In genomic region chr17:77437017-77437416, GRCh38 we compare ENCODE assay signal across 8 cellular contexts.
A peak's percentile ranks its signal among the peaks of the same experiment; 100 is the strongest.
DNase-seq lines count a peak whose midpoint lies in the region; ATAC-seq and TF ChIP-seq lines count a peak whose summit lies in the region.

No MANE protein-coding gene starts in this region.

- 30% methylated on average over 2 of the region's 10 CpGs for whole genome bisulfite sequencing in right lobe of liver (ENCODE audit: insufficient coverage, low coverage, low lambda C conversion rate, missing lambda C conversion rate)

- H3K9me3 ChIP-seq in BLaER1 treated with 17β-estradiol and CSF1 and Interleukin-3, amounts not matched to agents 10 nM and 100 nM (replicated peaks in 1 of 11): no peaks in the 10 kb centered on the region
- no peaks in the 10 kb centered on the region for H3K9me3 ChIP-seq in MG63
- no peaks in the 10 kb centered on the region for H3K9me3 ChIP-seq in right lobe of liver

- H3K4me1 ChIP-seq in BLaER1 treated with 17β-estradiol and CSF1 and Interleukin-3, amounts not matched to agents 10 nM and 100 nM: peaks cover 94 to 100% (median 100%) of the 10 kb centered on the region in 10 experiments
- H3K4me1 ChIP-seq in right lobe of liver: peaks cover 0 to 36% (median 5%) of the 10 kb centered on the region in 4 donors

- CTCF ChIA-PET in GM10248 (lab: Yijun Ruan, JAX): interaction anchor here (1.5 to 10.6 kb wide), 3 partner anchors 10 to 58 kb away, joined by 3 to 175 read pairs (median 26); no protein-coding TSS in a partner anchor

- ATAC-seq in activated naive CD8-positive, alpha-beta T cell treated with anti-CD3 and anti-CD28 coated beads, Interleukin-2, amount 10 ng/mL, durations not matched to agents 7 days and 5 days (ENCODE audit: low read depth): no peak
- ATAC-seq in right lobe of liver (peak; percentile 1 to 21 (median 12)), HG03469 (IDR thresholded peaks at IDR 0.05; ENCODE audit: unreplicated experiment) (no peak)

- H3K4me2 ChIP-seq in BLaER1 treated with 17β-estradiol and CSF1 and Interleukin-3, amounts not matched to agents 10 nM and 100 nM: peak overlapping the region; percentile 90 to 100 (median 98)

- peak; percentile 77 for DNase-seq in MG63
- DNase-seq in activated naive CD8-positive, alpha-beta T cell treated with anti-CD3 and anti-CD28 coated beads, Interleukin-2, amount 10 ng/mL, durations not matched to agents 7 days and 5 days: no peak
- DNase-seq in right lobe of liver: peak in 1 of 3 donors; percentile 50
- no peak for DNase-seq in GM10248 (ENCODE audit: extremely low spot score)
- no peak for DNase-seq in SHP77 treated with DMSO at 0.1 percent for 48 hours (lab: John Stamatoyannopoulos, UW)
- no peak for DNase-seq in NCI-H128 (lab: John Stamatoyannopoulos, UW; ENCODE audit: unreplicated experiment)

- intact Hi-C loops in right lobe of liver (cut with DNase I): loop anchor here in 1 of 2 donors (5.0 kb wide), 1 partner anchor 55 kb away; no protein-coding TSS in a partner anchor

- peak overlapping the region; percentile 21 to 95 (median 86); a peak in 19 of 22 replicates for H3K9ac ChIP-seq in BLaER1 treated with 17β-estradiol and CSF1 and Interleukin-3, amounts not matched to agents 10 nM and 100 nM

- H3K36me3 ChIP-seq in BLaER1 treated with 17β-estradiol and CSF1 and Interleukin-3, amounts not matched to agents 10 nM and 100 nM: peaks cover 0 to 13% (median 0%) of the 10 kb centered on the region in 11 experiments; a peak in 5 of 22 replicates
- H3K36me3 ChIP-seq in MG63 (peaks cover 84% of the 10 kb centered on the region), right lobe of liver (no peaks in the 10 kb centered on the region)

- H3K27ac Mint-ChIP-seq in activated naive CD8-positive, alpha-beta T cell treated with anti-CD3 and anti-CD28 coated beads, Interleukin-2, amount 10 ng/mL, durations not matched to agents 7 days and 5 days: peak overlapping the region; percentile 93

- TF ChIP-seq CTCF in right lobe of liver (IDR thresholded peaks at IDR 0.05) (no peak), GM10248 (IDR thresholded peaks at IDR 0.05; ENCODE audit: control extremely low read depth, extremely low read depth, low read depth, missing control alignments) (no peak)

- H3K4me1 Mint-ChIP-seq in activated naive CD8-positive, alpha-beta T cell treated with anti-CD3 and anti-CD28 coated beads, Interleukin-2, amount 10 ng/mL, durations not matched to agents 7 days and 5 days: peaks cover 72% of the 10 kb centered on the region

- H3K27me3 ChIP-seq in BLaER1 treated with 17β-estradiol and CSF1 and Interleukin-3, amounts not matched to agents 10 nM and 100 nM: peaks cover 0 to 8% (median 0%) of the 10 kb centered on the region in 11 experiments; a peak in 3 of 22 replicates
- H3K27me3 ChIP-seq in MG63 (no peaks in the 10 kb centered on the region), right lobe of liver (no peaks in the 10 kb centered on the region)

- peaks cover 23% of the 10 kb centered on the region for H3K36me3 Mint-ChIP-seq in activated naive CD8-positive, alpha-beta T cell treated with anti-CD3 and anti-CD28 coated beads, Interleukin-2, amount 10 ng/mL, durations not matched to agents 7 days and 5 days

- TF ChIP-seq POLR2A in right lobe of liver (IDR thresholded peaks at IDR 0.05): no peak

- POLR2A ChIA-PET in activated naive CD8-positive, alpha-beta T cell treated with anti-CD3 and anti-CD28 coated beads, Interleukin-2, amount 10 ng/mL, durations not matched to agents 7 days and 5 days (lab: Charles Lee): interaction anchor here (1.1 to 14.3 kb wide), 7 partner anchors 14 to 63 kb away, joined by 3 to 241 read pairs (median 5); no protein-coding TSS in a partner anchor
- POLR2A ChIA-PET in GM10248 (lab: Yijun Ruan, JAX): no interaction called here

- no peaks in the 10 kb centered on the region for H3K27me3 Mint-ChIP-seq in activated naive CD8-positive, alpha-beta T cell treated with anti-CD3 and anti-CD28 coated beads, Interleukin-2, amount 10 ng/mL, durations not matched to agents 7 days and 5 days

- H4K20me1 ChIP-seq in BLaER1 treated with 17β-estradiol and CSF1 and Interleukin-3, amounts not matched to agents 10 nM and 100 nM: peaks cover 0 to 100% (median 12%) of the 10 kb centered on the region in 11 experiments; a peak in 11 of 22 replicates

- H3K4me3 ChIP-seq in BLaER1 treated with 17β-estradiol and CSF1 and Interleukin-3, amounts not matched to agents 10 nM and 100 nM: peak overlapping the region in 9 of 10 experiments; percentile 23 to 55 (median 50); a peak in 15 of 20 replicates
- H3K4me3 ChIP-seq in MG63 (no peak overlapping the region), right lobe of liver (no peak overlapping the region)

- no peaks in the 10 kb centered on the region for H3K9me3 Mint-ChIP-seq in activated naive CD8-positive, alpha-beta T cell treated with anti-CD3 and anti-CD28 coated beads, Interleukin-2, amount 10 ng/mL, durations not matched to agents 7 days and 5 days

- H3K4me3 Mint-ChIP-seq in activated naive CD8-positive, alpha-beta T cell treated with anti-CD3 and anti-CD28 coated beads, Interleukin-2, amount 10 ng/mL, durations not matched to agents 7 days and 5 days: peak overlapping the region; percentile 93

- H3K27ac ChIP-seq in BLaER1 treated with 17β-estradiol and CSF1 and Interleukin-3, amounts not matched to agents 10 nM and 100 nM: peak overlapping the region in 10 of 11 experiments; percentile 17 to 100 (median 98); a peak in 18 of 22 replicates
- no peak overlapping the region for H3K27ac ChIP-seq in right lobe of liver

Comparison
In these comparisons a context has a peak if more than half of its experiments do, and no peak if none do; other contexts are left out.
1. H3K27ac ChIP-seq: peak in BLaER1 treated with 17β-estradiol and CSF1 and Interleukin-3, amounts not matched to agents 10 nM and 100 nM (10 of 11); none in right lobe of liver (0 of 3).
2. H3K4me3 ChIP-seq: peak in BLaER1 treated with 17β-estradiol and CSF1 and Interleukin-3, amounts not matched to agents 10 nM and 100 nM (9 of 10); none in MG63 (single experiment) and right lobe of liver (0 of 3).
3. ATAC-seq: peak in right lobe of liver (4 of 4); none in activated naive CD8-positive, alpha-beta T cell treated with anti-CD3 and anti-CD28 coated beads, Interleukin-2, amount 10 ng/mL, durations not matched to agents 7 days and 5 days (single experiment) and HG03469 (single experiment).